Comparison of ENCODE assay signal across 9 cellular contexts in the genomic region with DNA sequence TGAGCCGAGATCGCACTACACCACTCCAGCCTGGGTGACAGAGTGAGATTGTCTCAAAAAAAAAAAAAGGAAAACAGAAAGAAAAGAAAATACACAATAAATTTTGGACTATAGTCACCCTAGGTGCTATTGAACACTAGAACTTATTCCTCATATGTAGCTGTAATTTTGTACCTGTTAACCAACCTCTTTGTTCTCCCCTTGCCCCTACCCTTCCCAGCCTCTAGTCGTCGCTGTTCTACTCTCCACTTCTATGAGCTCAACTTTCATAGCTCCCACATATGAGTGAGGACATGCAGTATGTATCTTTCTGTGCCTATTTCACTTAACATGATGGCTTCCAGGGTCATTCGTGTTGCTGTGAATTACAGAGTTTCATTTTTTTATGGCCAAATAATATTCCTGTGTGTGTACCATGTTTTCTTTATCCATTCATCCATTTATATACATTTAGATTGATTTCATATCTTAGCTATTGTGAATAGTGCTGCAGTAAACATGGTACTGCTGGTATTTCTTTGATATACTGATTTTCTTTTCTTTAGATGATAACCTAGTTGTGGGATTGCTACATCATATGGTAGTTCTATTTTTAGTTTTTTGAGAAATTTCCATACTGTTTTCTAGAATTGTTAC. TPM values are rescaled to one million over a fixed set of nuclear protein-coding genes. Genes with fewer than 3 reads are reported as not detected.
DNase-seq lines count a peak whose midpoint lies in the region; ATAC-seq and TF ChIP-seq lines count a peak whose summit lies in the region.
"Had no signal": no experiment of that assay in that cellular context is flagged by ENCODE, and none has a peak within 500 bp of the region (broad histone marks: within the 10 kb centered on the region; RNA-seq: fewer than 3 reads in every experiment).

No MANE protein-coding gene starts in this region.

- TF ChIP-seq POLR2A in vagina (IDR thresholded peaks at IDR 0.05) = no peak

- no peaks in the 10 kb centered on the region for H3K4me1 ChIP-seq in DND-41 (ENCODE audit: insufficient read depth, low read length)
- H3K4me1 ChIP-seq in colonic mucosa = no peaks in the 10 kb centered on the region
- H3K4me1 ChIP-seq in mesendoderm (ENCODE audit: control insufficient read depth, low read depth, low read length) = no peaks in the 10 kb centered on the region
- H3K4me1 ChIP-seq in vagina = peaks cover 3% of the 10 kb centered on the region

- H3K36me3 ChIP-seq in DND-41 (ENCODE audit: insufficient read depth, low read length) (peaks cover 55% of the 10 kb centered on the region), colonic mucosa (no peaks in the 10 kb centered on the region), mesendoderm (ENCODE audit: control insufficient read depth, insufficient read depth, low read length) (no peaks in the 10 kb centered on the region), vagina (peaks cover 0 to 52% of the 10 kb centered on the region in 2 donors)

- no peak overlapping the region for H3K56ac ChIP-seq in mesendoderm (ENCODE audit: low read length)

- no peaks in the 10 kb centered on the region for H4K20me1 ChIP-seq in DND-41 (ENCODE audit: insufficient read depth, low read length)

- H3K9ac ChIP-seq in DND-41 (ENCODE audit: low read depth, low read length) (no peak overlapping the region), colonic mucosa (ENCODE audit: low read depth in 2 of 2, low read length in 2 of 2) (no peak overlapping the region), mesendoderm (ENCODE audit: low read length) (no peak overlapping the region)

- H2BK5ac ChIP-seq in mesendoderm (ENCODE audit: low read length) = no peak overlapping the region

- H3K79me2 ChIP-seq in DND-41 (ENCODE audit: insufficient read depth, low read length) (no peaks in the 10 kb centered on the region), mesendoderm (ENCODE audit: control insufficient read depth, insufficient read depth, low read length) (no peaks in the 10 kb centered on the region)

- no peaks in the 10 kb centered on the region for H3K9me3 ChIP-seq in DND-41 (ENCODE audit: insufficient read depth, low read length, severe bottlenecking)
- H3K9me3 ChIP-seq in colonic mucosa = no peaks in the 10 kb centered on the region
- no peaks in the 10 kb centered on the region for H3K9me3 ChIP-seq in vagina

- H3K4me2 ChIP-seq in DND-41 (ENCODE audit: insufficient read depth, low read length) (no peak overlapping the region), mesendoderm (ENCODE audit: low read length) (no peak overlapping the region)

- no peaks in the 10 kb centered on the region for H3K79me1 ChIP-seq in mesendoderm (ENCODE audit: low read length)

- DNase-seq in DND-41 (no peak), HPDE6-E6E7 (ENCODE audit: extremely low spot score) (peak; percentile 26), RPMI8226 (peak; percentile 71), colonic mucosa (peak; percentile 40), mesendoderm (peak; percentile 67), vagina (ENCODE audit: extremely low spot score in 2 of 2) (no peak), cerebellum (ENCODE audit: low spot score) (no peak)

- H2AFZ ChIP-seq in DND-41 (ENCODE audit: low read depth, low read length) = no peak overlapping the region

- no peak overlapping the region for H3K4ac ChIP-seq in mesendoderm (ENCODE audit: low read depth, low read length)

- no peak overlapping the region for H2BK15ac ChIP-seq in mesendoderm (replicated peaks; ENCODE audit: low read depth)

- no peak overlapping the region for H3K18ac ChIP-seq in mesendoderm (ENCODE audit: low read length)

- no peak overlapping the region for H2AK5ac ChIP-seq in mesendoderm (ENCODE audit: low read length)

- intact Hi-C loops in colonic mucosa (cut with DNase I) (no loop called here), vagina (cut with DNase I) (no loop called here)

- H3K27me3 ChIP-seq in DND-41 (ENCODE audit: insufficient read depth, low read length, poor library complexity) = no peaks in the 10 kb centered on the region
- no peaks in the 10 kb centered on the region for H3K27me3 ChIP-seq in colonic mucosa
- no peaks in the 10 kb centered on the region for H3K27me3 ChIP-seq in mesendoderm (ENCODE audit: insufficient read depth, low read length, poor library complexity)
- no peaks in the 10 kb centered on the region for H3K27me3 ChIP-seq in vagina

- no peak overlapping the region for H3K23ac ChIP-seq in mesendoderm (ENCODE audit: low read length)

- no peak overlapping the region for H4K5ac ChIP-seq in mesendoderm (ENCODE audit: low read length)

- H4K8ac ChIP-seq in mesendoderm (ENCODE audit: low read depth, low read length) = no peak overlapping the region

- ATAC-seq in DND-41 (ENCODE audit: insufficient read depth, low read depth) (peak; percentile 53; the same call in 1 of the 3 replicates), GM18858 (IDR thresholded peaks at IDR 0.05; ENCODE audit: unreplicated experiment) (no peak)

- no peak overlapping the region for H3K27ac ChIP-seq in DND-41 (ENCODE audit: low read length)
- no peak overlapping the region for H3K27ac ChIP-seq in colonic mucosa
- no peak overlapping the region for H3K27ac ChIP-seq in mesendoderm (ENCODE audit: low read depth, low read length)
- no peak overlapping the region for H3K27ac ChIP-seq in vagina
- H3K27ac ChIP-seq: skin epidermis had no signal

- H3K4me3 ChIP-seq in DND-41 (ENCODE audit: low read depth in 1 of 2, low read length in 2 of 2) = no peak overlapping the region
- H3K4me3 ChIP-seq in colonic mucosa = no peak overlapping the region
- no peak overlapping the region for H3K4me3 ChIP-seq in mesendoderm (ENCODE audit: low read length)
- H3K4me3 ChIP-seq in vagina = no peak overlapping the region
- H3K4me3 ChIP-seq: skin epidermis had no signal

- WGBS in mesendoderm (ENCODE audit: extremely low coverage, insufficient coverage, low lambda C conversion rate) = no CpG with 5 or more reads among the region's 5 CpGs

- TF ChIP-seq CTCF in DND-41 (IDR thresholded peaks at IDR 0.05; ENCODE audit: borderline replicate concordance, extremely low read depth, low read length, poor library complexity, severe bottlenecking) = peak; percentile 69
- TF ChIP-seq CTCF in colonic mucosa (IDR thresholded peaks at IDR 0.05) = peak; percentile 81
- TF ChIP-seq CTCF in vagina (IDR thresholded peaks at IDR 0.05) = peak; percentile 8 to 57 (median 50)

- no peak overlapping the region for H2BK120ac ChIP-seq in mesendoderm (ENCODE audit: low read depth, low read length)

RNA-seq across cellular contexts. Expression of gene VPS35L, which starts 28.3 kb away (rescaled TPM):
- 10 to 100 TPM; 38.0 to 43.7 TPM for total RNA-seq in colonic mucosa
- 29.5 TPM for polyA plus RNA-seq in mesendoderm (2013, experiment 1 of 2)
- polyA plus RNA-seq in mesendoderm (2013, experiment 2 of 2) = 30.1 TPM
- total RNA-seq in vagina = 39.8 TPM
- 50.4 TPM for total RNA-seq in cerebellum

Comparison
In these comparisons a context has a peak if more than half of its experiments do, and no peak if none do; other contexts are left out.
1. DNase-seq: peak in HPDE6-E6E7 (single experiment), RPMI8226 (single experiment), colonic mucosa (single experiment) and mesendoderm (single experiment); none in DND-41 (single experiment), vagina (0 of 2) and cerebellum (single experiment).
2. Peak in every context shown above with its lines, with median percentiles within 50 percentile points of each other: CTCF ChIP-seq.